1 cellular context compared by ENCODE assay signal in genomic region chr4:147765121-147765521, GRCh38.
TF ChIP-seq lines count a peak whose summit lies in the region.

No MANE protein-coding gene starts in this region.

TF ChIP-seq in HCT116, 20 proteins besides CTCF, POLR2A, EP300 and RAD21 (continued from another document):
- TF ChIP-seq ZFX (IDR thresholded peaks at IDR 0.05), result no peak
TF ChIP-seq in HCT116: peak in this region for 0.
